10 cellular contexts compared by ENCODE assay signal in the genomic region with DNA sequence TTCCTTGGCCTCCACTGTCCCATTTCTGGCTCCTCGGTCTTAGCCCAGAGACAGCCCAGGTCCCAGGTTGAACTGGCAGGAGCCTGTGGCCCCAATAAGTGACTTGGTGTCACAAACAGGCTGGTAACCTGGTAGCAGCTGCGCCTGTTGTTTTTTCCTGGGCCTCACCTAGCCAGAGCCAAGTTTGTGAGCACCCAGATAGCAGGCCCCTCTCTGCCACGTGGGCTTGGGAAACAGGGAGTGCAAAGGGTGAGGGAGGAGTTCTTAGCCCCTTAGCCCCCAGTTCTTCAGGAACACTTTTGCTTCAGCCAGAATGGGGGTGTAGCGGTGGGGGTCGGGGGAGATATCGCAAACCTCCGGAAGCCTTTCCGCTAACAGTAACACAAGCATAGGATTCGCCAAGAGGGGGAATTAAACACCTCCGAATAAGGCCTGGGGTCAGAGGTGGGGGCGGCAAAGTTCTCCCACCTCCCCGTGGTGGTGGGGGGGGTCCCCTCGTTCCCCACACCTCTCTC. TPM values are rescaled to one million over a fixed set of nuclear protein-coding genes. Genes with fewer than 3 reads are reported as not detected.
DNase-seq lines count a peak whose midpoint lies in the region; ATAC-seq, FAIRE-seq and TF ChIP-seq lines count a peak whose summit lies in the region.
"Had no signal": no experiment of that assay in that cellular context is flagged by ENCODE, and none has a peak within 500 bp of the region (broad histone marks: within the 10 kb centered on the region; RNA-seq: fewer than 3 reads in every experiment).

No MANE protein-coding gene starts in this region.

- ATAC-seq in GM21423 (IDR thresholded peaks at IDR 0.05; ENCODE audit: unreplicated experiment): no peak

- H3K4me2 ChIP-seq in H1 (ENCODE audit: insufficient read depth in 1 of 2, low read depth in 2 of 2, low read length in 2 of 2): peak overlapping the region; percentile 83 to 84

- H2AK5ac ChIP-seq in H1 (ENCODE audit: low read depth, low read length): no peak overlapping the region

- H2BK5ac ChIP-seq in H1 (ENCODE audit: low read depth, low read length): peak overlapping the region; percentile 91; the same call in 1 of the 2 replicates

- peaks cover 15 to 17% of the 10 kb centered on the region in 2 experiments for H4K20me1 ChIP-seq in H1 (replicated peaks in 1 of 2; ENCODE audit: control insufficient read depth in 1 of 2, insufficient read depth in 2 of 2, low read length in 2 of 2)

- H3K23me2 ChIP-seq in H1 (ENCODE audit: low read depth, low read length): peaks cover 10% of the 10 kb centered on the region

- TF ChIP-seq POLR2A in H1 (IDR thresholded peaks at IDR 0.05; ENCODE audit: control extremely low read depth in 1 of 2, low read depth in 2 of 2, low read length in 2 of 2): no peak

- H3K27me3 Mint-ChIP-seq in type B pancreatic cell: peaks cover 14% of the 10 kb centered on the region

- TF ChIP-seq EP300 in H1 (IDR thresholded peaks at IDR 0.05; ENCODE audit: borderline replicate concordance in 1 of 2, low read depth in 2 of 2, low read length in 2 of 2): no peak

- H3K79me2 ChIP-seq in H1 (ENCODE audit: control insufficient read depth in 1 of 2, insufficient read depth in 2 of 2, low read length in 2 of 2): peaks cover 12 to 37% of the 10 kb centered on the region in 2 experiments

- TF ChIP-seq CTCF in H1 (IDR thresholded peaks at IDR 0.05; ENCODE audit: control extremely low read depth in 1 of 3, insufficient read depth in 1 of 3, low read depth in 1 of 3, low read length in 3 of 3) (no peak), type B pancreatic cell (conservative IDR thresholded peaks at IDR 0.05) (no peak)

- H2BK120ac ChIP-seq in H1 (replicated peaks; ENCODE audit: low read depth, low read length): peak overlapping the region; percentile 75

- no peaks in the 10 kb centered on the region for H3K9me3 Mint-ChIP-seq in type B pancreatic cell

- H3K27ac Mint-ChIP-seq in type B pancreatic cell: peak overlapping the region; percentile 81

- POLR2A ChIA-PET in H1 (lab: Charles Lee; ENCODE audit: partially characterized antibody): interaction anchor here (0.7 to 9.7 kb wide), 10 partner anchors 9 to 44 kb away, joined by 3 to 109 read pairs (median 8); no protein-coding TSS in a partner anchor

- H3K9ac ChIP-seq in H1 (replicated peaks in 1 of 4; ENCODE audit: extremely low read depth in 1 of 4, low read depth in 3 of 4, low read length in 3 of 4): peak overlapping the region; percentile 64 to 82 (median 78); a peak in 6 of 7 replicates

- TF ChIP-seq RAD21 in H1 (IDR thresholded peaks at IDR 0.05 in 1 of 2, conservative IDR thresholded peaks at IDR 0.05 in 1 of 2; ENCODE audit: low read depth in 2 of 2, low read length in 2 of 2): no peak

- H3K4me1 Mint-ChIP-seq in type B pancreatic cell (ENCODE audit: unreplicated experiment): peaks cover 39% of the 10 kb centered on the region

- peak overlapping the region; percentile 17 for H4K91ac ChIP-seq in H1 (replicated peaks; ENCODE audit: insufficient read length, low read length)

- peak overlapping the region; percentile 78 to 94 (median 90) for H3K4me3 ChIP-seq in H1 (ENCODE audit: extremely low read depth in 1 of 4, insufficient read depth in 2 of 4, low read depth in 3 of 4, low read length in 4 of 4)
- H3K4me3 ChIP-seq in mesodermal cell (ENCODE audit: extremely low read depth, insufficient read depth, low read length, poor library complexity, severe bottlenecking): peak overlapping the region; percentile 52

- H3K36me3 ChIP-seq in H1 (ENCODE audit: control insufficient read depth in 2 of 4, insufficient read depth in 4 of 4, low read length in 3 of 4) (no peaks in the 10 kb centered on the region), mesodermal cell (ENCODE audit: control insufficient read depth, insufficient read depth, low read length) (no peaks in the 10 kb centered on the region)

- H4K5ac ChIP-seq in H1 (ENCODE audit: insufficient read length, low read depth, low read length): no peak overlapping the region

- no peak overlapping the region for H3K14ac ChIP-seq in H1 (ENCODE audit: insufficient read length)

- no peak overlapping the region for H2BK20ac ChIP-seq in H1 (ENCODE audit: low read length)

- H3K4me1 ChIP-seq in H1 (replicated peaks in 1 of 4; ENCODE audit: control insufficient read depth in 3 of 4, insufficient read depth in 4 of 4, low read length in 3 of 4) (peaks cover 21 to 39% (median 35%) of the 10 kb centered on the region in 4 experiments), mesodermal cell (ENCODE audit: control insufficient read depth, insufficient read depth, low read length, poor library complexity, severe bottlenecking) (peaks cover 47% of the 10 kb centered on the region)

- DNase-seq in NCI-H748 (lab: John Stamatoyannopoulos, UW; ENCODE audit: unreplicated experiment) (peak; percentile 50), NCI-H748 treated with DMSO at 0.1 percent for 48 hours (lab: John Stamatoyannopoulos, UW) (no peak), H1 (ENCODE audit: low read depth in 1 of 2, low spot score in 2 of 2) (no peak), type B pancreatic cell (ENCODE audit: extremely low spot score, unreplicated experiment) (no peak), NCI-H2196 (lab: John Stamatoyannopoulos, UW; ENCODE audit: unreplicated experiment) (no peak), HuH-7 (ENCODE audit: low spot score) (no peak)
- DNase-seq: head of caudate nucleus; NK-92 treated with Interleukin-12 subunit alpha and Interleukin-12 subunit beta, amount 100 ng/mL, for 24 hours had no signal

- H3K23ac ChIP-seq in H1 (ENCODE audit: insufficient read length): no peak overlapping the region

- peak overlapping the region; percentile 21 for H3K56ac ChIP-seq in H1 (replicated peaks; ENCODE audit: insufficient read length, low read depth, low read length)

- H3K79me1 ChIP-seq in H1 (ENCODE audit: low read depth, low read length): peaks cover 5% of the 10 kb centered on the region; the same call in 1 of the 2 replicates

- H3K27ac ChIP-seq in H1 (ENCODE audit: low read depth, low read length): no peak overlapping the region
- no peak overlapping the region for H3K27ac ChIP-seq in mesodermal cell (ENCODE audit: low read depth, low read length, severe bottlenecking)

- peak overlapping the region; percentile 91 for H3K4me3 Mint-ChIP-seq in type B pancreatic cell

- peak overlapping the region; percentile 100 for H3K18ac ChIP-seq in H1 (ENCODE audit: extremely low read depth, low read length)

- 4% methylated on average over 13 of the region's 13 CpGs; no CpG with 5 or more reads in 1 of the 2 experiments for WGBS in H1 (ENCODE audit: extremely low coverage in 1 of 2, insufficient coverage in 1 of 2, insufficient read length in 1 of 2, insufficient replicate concordance in 2 of 2, low coverage in 1 of 2, low lambda C conversion rate in 2 of 2, missing lambda C conversion rate in 1 of 2), 2 experiments
- WGBS in mesodermal cell (ENCODE audit: insufficient coverage in 2 of 2), 2 experiments: 35 to 67% methylated on average over 1 to 5 of the region's 13 CpGs

- FAIRE-seq in H1 (lab: Jason Lieb, UNC): no peak

- CTCF ChIA-PET in H1 (lab: Charles Lee; ENCODE audit: partially characterized antibody): interaction anchor here (0.6 to 12.4 kb wide), 2 partner anchors 24 to 89 kb away, joined by 3 to 123 read pairs; no protein-coding TSS in a partner anchor

- H3K9me3 ChIP-seq in H1 (ENCODE audit: insufficient read depth in 2 of 2, low read depth in 1 of 2, low read length in 1 of 2) (no peaks in the 10 kb centered on the region), mesodermal cell (ENCODE audit: control insufficient read depth, low read length) (no peaks in the 10 kb centered on the region)

- peak overlapping the region; percentile 62; the same call in 1 of the 2 replicates for H2BK12ac ChIP-seq in H1 (ENCODE audit: low read depth, low read length)

- H2BK15ac ChIP-seq in H1 (ENCODE audit: low read length): 0 out of 2 replicates have a peak overlapping the region, but pooled peaks have one; percentile 10

- H3K4ac ChIP-seq in H1 (replicated peaks; ENCODE audit: insufficient read length, low read depth, low read length): peak overlapping the region; percentile 57

- H3K27me3 ChIP-seq in H1 (replicated peaks in 1 of 4; ENCODE audit: control insufficient read depth in 3 of 4, extremely low read depth in 1 of 4, insufficient read depth in 3 of 4, low read length in 3 of 4): no peaks in the 10 kb centered on the region

- H3K36me3 Mint-ChIP-seq in type B pancreatic cell: peaks cover 4% of the 10 kb centered on the region

- peak overlapping the region; percentile 41; the same call in 1 of the 2 replicates for H4K8ac ChIP-seq in H1 (ENCODE audit: extremely low read depth, insufficient read depth, low read length)

- no peak overlapping the region for H2AFZ ChIP-seq in H1 (ENCODE audit: low read length)

RNA-seq across cellular contexts. Expression of gene C6orf132, which starts 0.8 kb away (rescaled TPM):
- total RNA-seq in H1 (2021; fragmentation: NEBNext Ultra II Directional; extraction: Animal tissue kit (Norgen Biotek cat#: 25700)): 62.2 and 64.0 TPM in 2 replicates
- polyA plus RNA-seq in H1 (2011; rRNA removed): 31.5 and 33.8 TPM in 2 replicates
- 19.4 TPM for polyA plus RNA-seq in H1 (2011; cell fraction: cytosol; rRNA removed)
- polyA plus RNA-seq in H1 (2011; cell fraction: nucleus; rRNA removed): 20.4 TPM
- polyA plus RNA-seq in H1 (2012, experiment 1 of 2): 43.4 to 53.5 TPM (median 48.5 TPM) in 4 replicates
- 48.0 TPM for polyA plus RNA-seq in H1 (2012, experiment 2 of 2)
- 38.7 TPM for polyA plus RNA-seq in H1 (2013, experiment 1 of 2)
- 37.7 TPM for polyA plus RNA-seq in H1 (2013, experiment 2 of 2)
- 7.2 and 7.4 TPM in 2 replicates for polyA minus RNA-seq in H1 (2011; rRNA and poly(A)+ RNA removed)
- polyA minus RNA-seq in H1 (2011; cell fraction: cytosol; rRNA and poly(A)+ RNA removed): 24.7 TPM
- polyA minus RNA-seq in H1 (2011; cell fraction: nucleus; rRNA and poly(A)+ RNA removed): 17.3 TPM
- polyA plus RNA-seq in mesodermal cell (2013, experiment 1 of 2): 0.66 TPM
- 1.0 TPM for polyA plus RNA-seq in mesodermal cell (2013, experiment 2 of 2)
- total RNA-seq in type B pancreatic cell (ENCODE audit: low replicate concordance): 22.9 and 56.4 TPM in 2 replicates

RNA-seq across cellular contexts. Expression of gene GUCA1A, which starts 31.5 kb away (rescaled TPM):
- total RNA-seq in H1 (2021; fragmentation: NEBNext Ultra II Directional; extraction: Animal tissue kit (Norgen Biotek cat#: 25700)): 4.6 and 5.2 TPM in 2 replicates
- polyA plus RNA-seq in H1 (2011; rRNA removed): 23.4 and 24.6 TPM in 2 replicates
- 18.1 TPM for polyA plus RNA-seq in H1 (2011; cell fraction: cytosol; rRNA removed)
- 11.5 TPM for polyA plus RNA-seq in H1 (2011; cell fraction: nucleus; rRNA removed)
- 7.1 to 11.5 TPM (median 9.3 TPM) in 4 replicates for polyA plus RNA-seq in H1 (2012, experiment 1 of 2)
- polyA plus RNA-seq in H1 (2012, experiment 2 of 2): 8.3 TPM
- polyA plus RNA-seq in H1 (2013, experiment 1 of 2): 3.1 TPM
- polyA plus RNA-seq in H1 (2013, experiment 2 of 2): 3.5 TPM
- polyA minus RNA-seq in H1 (2011; rRNA and poly(A)+ RNA removed): 7.7 and 9.4 TPM in 2 replicates
- polyA minus RNA-seq in H1 (2011; cell fraction: cytosol; rRNA and poly(A)+ RNA removed): 2.9 TPM
- 6.3 TPM for polyA minus RNA-seq in H1 (2011; cell fraction: nucleus; rRNA and poly(A)+ RNA removed)
- polyA plus RNA-seq in mesodermal cell (2013, experiment 1 of 2): 1.4 TPM
- 0.91 TPM for polyA plus RNA-seq in mesodermal cell (2013, experiment 2 of 2)
- total RNA-seq in type B pancreatic cell (ENCODE audit: low replicate concordance): 0.41 and 0.57 TPM in 2 replicates

RNA-seq across cellular contexts. Expression of gene GUCA1B, which starts 53.1 kb away (rescaled TPM):
- 0.98 and 1.4 TPM in 2 replicates for total RNA-seq in H1 (2021; fragmentation: NEBNext Ultra II Directional; extraction: Animal tissue kit (Norgen Biotek cat#: 25700))
- polyA plus RNA-seq in H1 (2011; rRNA removed): 0.53 and 1.4 TPM in 2 replicates
- 0.87 TPM for polyA plus RNA-seq in H1 (2011; cell fraction: cytosol; rRNA removed)
- polyA plus RNA-seq in H1 (2011; cell fraction: nucleus; rRNA removed): 1.2 TPM
- 1.3 to 2.4 TPM (median 2.3 TPM) in 4 replicates for polyA plus RNA-seq in H1 (2012, experiment 1 of 2)
- polyA plus RNA-seq in H1 (2012, experiment 2 of 2): not detected
- 0.26 TPM for polyA plus RNA-seq in H1 (2013, experiment 1 of 2)
- polyA plus RNA-seq in H1 (2013, experiment 2 of 2): 0.26 TPM
- polyA minus RNA-seq in H1 (2011; rRNA and poly(A)+ RNA removed): 0.76 and 0.83 TPM in 2 replicates
- polyA minus RNA-seq in H1 (2011; cell fraction: cytosol; rRNA and poly(A)+ RNA removed): not detected
- 0.60 TPM for polyA minus RNA-seq in H1 (2011; cell fraction: nucleus; rRNA and poly(A)+ RNA removed)
- polyA plus RNA-seq in mesodermal cell (2013, experiment 1 of 2): 0.70 TPM
- polyA plus RNA-seq in mesodermal cell (2013, experiment 2 of 2): 0.46 TPM
- total RNA-seq in type B pancreatic cell (ENCODE audit: low replicate concordance): 0.67 and 1.1 TPM in 2 replicates
